16 cellular contexts compared by ENCODE assay signal in genomic region chr6:20246107-20246506, GRCh38.
"Had no signal": no experiment of that assay in that cellular context is flagged by ENCODE, and none has a peak within 500 bp of the region (broad histone marks: within the 10 kb centered on the region; RNA-seq: fewer than 3 reads in every experiment).

No MANE protein-coding gene starts in this region.

- ATAC-seq: activated CD8-positive, alpha-beta memory T cell treated with anti-CD3 and anti-CD28 coated beads, Interleukin-2, amount 10 ng/mL, durations not matched to agents 7 days and 5 days; stimulated activated naive CD8-positive, alpha-beta T cell treated with anti-CD3 and anti-CD28 coated beads, Interleukin-15, amount 100 ng/mL, for 72 hours had no signal

- H3K4me3 ChIP-seq: dorsolateral prefrontal cortex, esophagus muscularis mucosa, testis had no signal

- H3K9me3 ChIP-seq: esophagus muscularis mucosa, testis had no signal

- H3K9me3 Mint-ChIP-seq: activated T-cell treated with anti-CD3 and anti-CD28 coated beads, Interleukin-2, amount 50 U/mL, for 24 hours; stimulated activated naive CD8-positive, alpha-beta T cell treated with anti-CD3 and anti-CD28 coated beads, Interleukin-15, amount 100 ng/mL, for 72 hours had no signal

- H3K4me1 ChIP-seq: esophagus muscularis mucosa, testis had no signal

- H3K36me3 ChIP-seq: esophagus muscularis mucosa, WERI-Rb-1 had no signal

- H3K27ac ChIP-seq: dorsolateral prefrontal cortex, esophagus muscularis mucosa, testis, WERI-Rb-1 had no signal

- H3K4me1 Mint-ChIP-seq: activated CD8-positive, alpha-beta memory T cell treated with anti-CD3 and anti-CD28 coated beads, Interleukin-2, amount 10 ng/mL, durations not matched to agents 7 days and 5 days; stimulated activated naive CD8-positive, alpha-beta T cell treated with anti-CD3 and anti-CD28 coated beads, Interleukin-15, amount 100 ng/mL, for 72 hours had no signal

- H3K36me3 Mint-ChIP-seq: activated CD8-positive, alpha-beta memory T cell treated with anti-CD3 and anti-CD28 coated beads, Interleukin-2, amount 10 ng/mL, durations not matched to agents 7 days and 5 days; activated naive CD8-positive, alpha-beta T cell had no signal

- H3K4me3 Mint-ChIP-seq: activated CD8-positive, alpha-beta memory T cell treated with anti-CD3 and anti-CD28 coated beads, Interleukin-2, amount 10 ng/mL, durations not matched to agents 7 days and 5 days; activated naive CD8-positive, alpha-beta T cell; activated T-cell treated with anti-CD3 and anti-CD28 coated beads, Interleukin-2, amount 50 U/mL, for 24 hours; nephron progenitor cell; stimulated activated naive CD8-positive, alpha-beta T cell treated with anti-CD3 and anti-CD28 coated beads, Interleukin-15, amount 100 ng/mL, for 72 hours had no signal

- H3K27ac Mint-ChIP-seq: activated CD8-positive, alpha-beta memory T cell treated with anti-CD3 and anti-CD28 coated beads, Interleukin-2, amount 10 ng/mL, durations not matched to agents 7 days and 5 days; activated naive CD8-positive, alpha-beta T cell; activated T-cell treated with anti-CD3 and anti-CD28 coated beads, Interleukin-2, amount 50 U/mL, for 24 hours; nephron progenitor cell had no signal

- FAIRE-seq: endometrium had no signal

- DNase-seq: activated CD4-positive, alpha-beta T cell treated with anti-CD3 and anti-CD28 coated beads, Interleukin-2, amount 50 U/mL, for 1 hour; activated CD8-positive, alpha-beta memory T cell treated with anti-CD3 and anti-CD28 coated beads, Interleukin-2, amount 10 ng/mL, durations not matched to agents 7 days and 5 days; activated effector memory CD4-positive, alpha-beta T cell treated with Interleukin-2 at 50 U/mL for 16 hours; activated T-cell treated with anti-CD3 and anti-CD28 coated beads, Interleukin-2, amount 50 U/mL, for 24 hours; amygdala; dorsolateral prefrontal cortex; nephron progenitor cell; stimulated activated CD4-positive, alpha-beta T cell treated with anti-CD3 and anti-CD28 coated beads, Interleukin-15, amount 100 ng/mL, for 24 hours; stimulated activated CD4-positive, alpha-beta T cell treated with anti-CD3 and anti-CD28 coated beads, Interleukin-4, amount 100 ng/mL, for 24 hours; stimulated activated naive CD8-positive, alpha-beta T cell treated with anti-CD3 and anti-CD28 coated beads, Interleukin-15, amount 100 ng/mL, for 72 hours; T-helper 9 cell; testis; WERI-Rb-1 had no signal

- H3K27me3 Mint-ChIP-seq: activated CD8-positive, alpha-beta memory T cell treated with anti-CD3 and anti-CD28 coated beads, Interleukin-2, amount 10 ng/mL, durations not matched to agents 7 days and 5 days; activated naive CD8-positive, alpha-beta T cell; activated T-cell treated with anti-CD3 and anti-CD28 coated beads, Interleukin-2, amount 50 U/mL, for 24 hours; stimulated activated naive CD8-positive, alpha-beta T cell treated with anti-CD3 and anti-CD28 coated beads, Interleukin-15, amount 100 ng/mL, for 72 hours had no signal

- H3K27me3 ChIP-seq: dorsolateral prefrontal cortex, esophagus muscularis mucosa, testis had no signal
